1 cellular context compared by ENCODE assay signal in the genomic region with DNA sequence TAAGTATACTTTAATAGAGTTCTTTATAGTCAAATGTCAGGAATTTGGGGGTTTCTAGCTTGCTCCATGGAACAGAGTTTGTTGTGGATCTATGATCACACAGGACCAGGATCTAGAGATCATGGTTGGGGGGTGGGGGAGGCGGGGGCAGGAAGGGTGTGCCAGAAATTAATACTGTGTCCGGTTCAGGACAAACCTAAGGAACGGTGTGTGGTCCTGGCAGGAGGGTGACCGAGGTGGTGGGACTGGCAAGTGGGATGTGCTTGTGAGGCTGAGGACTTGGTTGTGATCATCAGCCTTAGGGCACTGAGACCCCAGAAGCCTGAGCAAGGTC.
TF ChIP-seq lines count a peak whose summit lies in the region.

No MANE protein-coding gene starts in this region.

TF ChIP-seq in HepG2, 621 proteins besides CTCF, POLR2A, EP300 and RAD21:
- TF ChIP-seq, protein P1, sequence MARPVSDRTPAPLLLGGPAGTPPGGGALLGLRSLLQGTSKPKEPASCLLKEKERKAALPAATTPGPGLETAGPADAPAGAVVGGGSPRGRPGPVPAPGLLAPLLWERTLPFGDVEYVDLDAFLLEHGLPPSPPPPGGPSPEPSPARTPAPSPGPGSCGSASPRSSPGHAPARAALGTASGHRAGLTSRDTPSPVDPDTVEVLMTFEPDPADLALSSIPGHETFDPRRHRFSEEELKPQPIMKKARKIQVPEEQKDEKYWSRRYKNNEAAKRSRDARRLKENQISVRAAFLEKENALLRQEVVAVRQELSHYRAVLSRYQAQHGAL (CRISPR knock-in tag; IDR thresholded peaks at IDR 0.05; ENCODE audit: not compliant biosample characterization) = no peak
- TF ChIP-seq ONECUT2 (CRISPR knock-in tag; IDR thresholded peaks at IDR 0.05) (no peak), MYNN (CRISPR knock-in tag; IDR thresholded peaks at IDR 0.05; ENCODE audit: low read depth) (no peak), TOE1 (CRISPR knock-in tag; IDR thresholded peaks at IDR 0.05) (no peak), ZNF329 (CRISPR knock-in tag; IDR thresholded peaks at IDR 0.05; ENCODE audit: low read depth) (no peak), TP53 (CRISPR knock-in tag; conservative IDR thresholded peaks at IDR 0.05) (no peak), ZEB1 (IDR thresholded peaks at IDR 0.05; ENCODE audit: insufficient replicate concordance, low read depth) (no peak), CBFB (CRISPR knock-in tag; IDR thresholded peaks at IDR 0.05) (no peak), CBX2 (IDR thresholded peaks at IDR 0.05; ENCODE audit: low read depth, low read length) (no peak), CBX2 (CRISPR knock-in tag; IDR thresholded peaks at IDR 0.05; ENCODE audit: low read depth) (no peak), NR2C2 (CRISPR knock-in tag; IDR thresholded peaks at IDR 0.05; ENCODE audit: borderline replicate concordance) (no peak), ZNF781 (CRISPR knock-in tag; IDR thresholded peaks at IDR 0.05; ENCODE audit: borderline replicate concordance, not compliant biosample characterization) (no peak), EZH2 (conservative IDR thresholded peaks at IDR 0.05; ENCODE audit: low read depth, low read length) (no peak), EHMT2 (IDR thresholded peaks at IDR 0.05; ENCODE audit: borderline replicate concordance, low read depth, low read length) (no peak)
- TF ChIP-seq, protein P2, sequence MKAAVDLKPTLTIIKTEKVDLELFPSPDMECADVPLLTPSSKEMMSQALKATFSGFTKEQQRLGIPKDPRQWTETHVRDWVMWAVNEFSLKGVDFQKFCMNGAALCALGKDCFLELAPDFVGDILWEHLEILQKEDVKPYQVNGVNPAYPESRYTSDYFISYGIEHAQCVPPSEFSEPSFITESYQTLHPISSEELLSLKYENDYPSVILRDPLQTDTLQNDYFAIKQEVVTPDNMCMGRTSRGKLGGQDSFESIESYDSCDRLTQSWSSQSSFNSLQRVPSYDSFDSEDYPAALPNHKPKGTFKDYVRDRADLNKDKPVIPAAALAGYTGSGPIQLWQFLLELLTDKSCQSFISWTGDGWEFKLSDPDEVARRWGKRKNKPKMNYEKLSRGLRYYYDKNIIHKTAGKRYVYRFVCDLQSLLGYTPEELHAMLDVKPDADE (CRISPR knock-in tag; IDR thresholded peaks at IDR 0.05) = no peak
- TF ChIP-seq, protein P3, sequence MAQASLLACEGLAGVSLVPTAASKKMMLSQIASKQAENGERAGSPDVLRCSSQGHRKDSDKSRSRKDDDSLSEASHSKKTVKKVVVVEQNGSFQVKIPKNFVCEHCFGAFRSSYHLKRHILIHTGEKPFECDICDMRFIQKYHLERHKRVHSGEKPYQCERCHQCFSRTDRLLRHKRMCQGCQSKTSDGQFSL (CRISPR knock-in tag; IDR thresholded peaks at IDR 0.05) = no peak
- TF ChIP-seq, protein P4, sequence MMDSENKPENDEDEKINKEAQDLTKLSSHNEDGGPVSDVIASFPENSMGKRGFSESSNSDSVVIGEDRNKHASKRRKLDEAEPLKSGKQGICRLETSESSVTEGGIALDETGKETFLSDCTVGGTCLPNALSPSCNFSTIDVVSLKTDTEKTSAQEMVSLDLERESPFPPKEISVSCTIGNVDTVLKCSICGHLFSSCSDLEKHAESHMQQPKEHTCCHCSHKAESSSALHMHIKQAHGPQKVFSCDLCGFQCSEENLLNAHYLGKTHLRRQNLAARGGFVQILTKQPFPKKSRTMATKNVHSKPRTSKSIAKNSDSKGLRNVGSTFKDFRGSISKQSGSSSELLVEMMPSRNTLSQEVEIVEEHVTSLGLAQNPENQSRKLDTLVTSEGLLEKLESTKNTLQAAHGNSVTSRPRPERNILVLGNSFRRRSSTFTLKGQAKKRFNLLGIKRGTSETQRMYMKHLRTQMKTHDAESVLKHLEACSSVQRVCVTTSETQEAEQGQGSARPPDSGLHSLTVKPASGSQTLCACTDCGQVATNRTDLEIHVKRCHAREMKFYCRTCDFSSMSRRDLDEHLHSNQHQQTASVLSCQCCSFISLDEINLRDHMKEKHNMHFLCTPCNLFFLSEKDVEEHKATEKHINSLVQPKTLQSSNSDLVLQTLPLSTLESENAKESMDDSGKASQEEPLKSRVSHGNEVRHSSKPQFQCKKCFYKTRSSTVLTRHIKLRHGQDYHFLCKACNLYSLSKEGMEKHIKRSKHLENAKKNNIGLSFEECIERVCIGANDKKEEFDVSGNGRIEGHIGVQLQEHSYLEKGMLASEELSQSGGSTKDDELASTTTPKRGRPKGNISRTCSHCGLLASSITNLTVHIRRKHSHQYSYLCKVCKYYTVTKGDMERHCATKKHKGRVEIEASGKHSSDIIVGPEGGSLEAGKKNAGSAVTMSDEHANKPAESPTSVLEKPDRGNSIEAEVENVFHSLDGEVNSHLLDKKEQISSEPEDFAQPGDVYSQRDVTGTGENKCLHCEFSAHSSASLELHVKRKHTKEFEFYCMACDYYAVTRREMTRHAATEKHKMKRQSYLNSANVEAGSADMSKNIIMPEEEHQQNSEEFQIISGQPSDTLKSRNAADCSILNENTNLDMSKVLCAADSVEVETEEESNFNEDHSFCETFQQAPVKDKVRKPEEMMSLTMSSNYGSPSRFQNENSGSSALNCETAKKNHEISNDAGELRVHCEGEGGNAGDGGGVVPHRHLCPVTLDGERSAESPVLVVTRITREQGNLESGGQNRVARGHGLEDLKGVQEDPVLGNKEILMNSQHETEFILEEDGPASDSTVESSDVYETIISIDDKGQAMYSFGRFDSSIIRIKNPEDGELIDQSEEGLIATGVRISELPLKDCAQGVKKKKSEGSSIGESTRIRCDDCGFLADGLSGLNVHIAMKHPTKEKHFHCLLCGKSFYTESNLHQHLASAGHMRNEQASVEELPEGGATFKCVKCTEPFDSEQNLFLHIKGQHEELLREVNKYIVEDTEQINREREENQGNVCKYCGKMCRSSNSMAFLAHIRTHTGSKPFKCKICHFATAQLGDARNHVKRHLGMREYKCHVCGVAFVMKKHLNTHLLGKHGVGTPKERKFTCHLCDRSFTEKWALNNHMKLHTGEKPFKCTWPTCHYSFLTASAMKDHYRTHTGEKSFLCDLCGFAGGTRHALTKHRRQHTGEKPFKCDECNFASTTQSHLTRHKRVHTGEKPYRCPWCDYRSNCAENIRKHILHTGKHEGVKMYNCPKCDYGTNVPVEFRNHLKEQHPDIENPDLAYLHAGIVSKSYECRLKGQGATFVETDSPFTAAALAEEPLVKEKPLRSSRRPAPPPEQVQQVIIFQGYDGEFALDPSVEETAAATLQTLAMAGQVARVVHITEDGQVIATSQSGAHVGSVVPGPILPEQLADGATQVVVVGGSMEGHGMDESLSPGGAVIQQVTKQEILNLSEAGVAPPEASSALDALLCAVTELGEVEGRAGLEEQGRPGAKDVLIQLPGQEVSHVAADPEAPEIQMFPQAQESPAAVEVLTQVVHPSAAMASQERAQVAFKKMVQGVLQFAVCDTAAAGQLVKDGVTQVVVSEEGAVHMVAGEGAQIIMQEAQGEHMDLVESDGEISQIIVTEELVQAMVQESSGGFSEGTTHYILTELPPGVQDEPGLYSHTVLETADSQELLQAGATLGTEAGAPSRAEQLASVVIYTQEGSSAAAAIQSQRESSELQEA (CRISPR knock-in tag; IDR thresholded peaks at IDR 0.05; ENCODE audit: not compliant biosample characterization) = no peak
TF ChIP-seq in HepG2: peak in this region for 0.
